Comparison of ENCODE assay signal across 1 cellular context in genomic region chr13:46629811-46630413, GRCh38.
TF ChIP-seq lines count a peak whose summit lies in the region.

No MANE protein-coding gene starts in this region.

TF ChIP-seq in GM12878, 131 proteins besides CTCF, POLR2A, EP300 and RAD21 (continued from another document):
- TF ChIP-seq REST (IDR thresholded peaks at IDR 0.05; ENCODE audit: low read depth, low read length) (no peak), NFYA (IDR thresholded peaks at IDR 0.05; ENCODE audit: borderline replicate concordance, low read depth, low read length) (no peak), E4F1 (IDR thresholded peaks at IDR 0.05; ENCODE audit: borderline replicate concordance, partially characterized antibody) (no peak), ZNF274 (IDR thresholded peaks at IDR 0.05; ENCODE audit: insufficient read depth, insufficient read length) (no peak), FOXM1 (IDR thresholded peaks at IDR 0.05; ENCODE audit: low read depth, low read length) (no peak), CEBPB (IDR thresholded peaks at IDR 0.05; ENCODE audit: borderline replicate concordance in 1 of 2, low read depth in 2 of 2, low read length in 2 of 2) (no peak), RELA (IDR thresholded peaks at IDR 0.05; ENCODE audit: borderline replicate concordance, partially characterized antibody) (no peak), TCF12 (IDR thresholded peaks at IDR 0.05; ENCODE audit: low read depth, low read length) (no peak), MTA2 (IDR thresholded peaks at IDR 0.05; ENCODE audit: low read depth) (no peak), ZBTB40 (IDR thresholded peaks at IDR 0.05; ENCODE audit: borderline replicate concordance) (no peak), SMC3 (IDR thresholded peaks at IDR 0.05; ENCODE audit: borderline replicate concordance, low read length) (no peak)
- TF ChIP-seq, protein P1, sequence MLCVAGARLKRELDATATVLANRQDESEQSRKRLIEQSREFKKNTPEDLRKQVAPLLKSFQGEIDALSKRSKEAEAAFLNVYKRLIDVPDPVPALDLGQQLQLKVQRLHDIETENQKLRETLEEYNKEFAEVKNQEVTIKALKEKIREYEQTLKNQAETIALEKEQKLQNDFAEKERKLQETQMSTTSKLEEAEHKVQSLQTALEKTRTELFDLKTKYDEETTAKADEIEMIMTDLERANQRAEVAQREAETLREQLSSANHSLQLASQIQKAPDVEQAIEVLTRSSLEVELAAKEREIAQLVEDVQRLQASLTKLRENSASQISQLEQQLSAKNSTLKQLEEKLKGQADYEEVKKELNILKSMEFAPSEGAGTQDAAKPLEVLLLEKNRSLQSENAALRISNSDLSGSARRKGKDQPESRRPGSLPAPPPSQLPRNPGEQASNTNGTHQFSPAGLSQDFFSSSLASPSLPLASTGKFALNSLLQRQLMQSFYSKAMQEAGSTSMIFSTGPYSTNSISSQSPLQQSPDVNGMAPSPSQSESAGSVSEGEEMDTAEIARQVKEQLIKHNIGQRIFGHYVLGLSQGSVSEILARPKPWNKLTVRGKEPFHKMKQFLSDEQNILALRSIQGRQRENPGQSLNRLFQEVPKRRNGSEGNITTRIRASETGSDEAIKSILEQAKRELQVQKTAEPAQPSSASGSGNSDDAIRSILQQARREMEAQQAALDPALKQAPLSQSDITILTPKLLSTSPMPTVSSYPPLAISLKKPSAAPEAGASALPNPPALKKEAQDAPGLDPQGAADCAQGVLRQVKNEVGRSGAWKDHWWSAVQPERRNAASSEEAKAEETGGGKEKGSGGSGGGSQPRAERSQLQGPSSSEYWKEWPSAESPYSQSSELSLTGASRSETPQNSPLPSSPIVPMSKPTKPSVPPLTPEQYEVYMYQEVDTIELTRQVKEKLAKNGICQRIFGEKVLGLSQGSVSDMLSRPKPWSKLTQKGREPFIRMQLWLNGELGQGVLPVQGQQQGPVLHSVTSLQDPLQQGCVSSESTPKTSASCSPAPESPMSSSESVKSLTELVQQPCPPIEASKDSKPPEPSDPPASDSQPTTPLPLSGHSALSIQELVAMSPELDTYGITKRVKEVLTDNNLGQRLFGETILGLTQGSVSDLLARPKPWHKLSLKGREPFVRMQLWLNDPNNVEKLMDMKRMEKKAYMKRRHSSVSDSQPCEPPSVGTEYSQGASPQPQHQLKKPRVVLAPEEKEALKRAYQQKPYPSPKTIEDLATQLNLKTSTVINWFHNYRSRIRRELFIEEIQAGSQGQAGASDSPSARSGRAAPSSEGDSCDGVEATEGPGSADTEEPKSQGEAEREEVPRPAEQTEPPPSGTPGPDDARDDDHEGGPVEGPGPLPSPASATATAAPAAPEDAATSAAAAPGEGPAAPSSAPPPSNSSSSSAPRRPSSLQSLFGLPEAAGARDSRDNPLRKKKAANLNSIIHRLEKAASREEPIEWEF (IDR thresholded peaks at IDR 0.05; ENCODE audit: insufficient replicate concordance, low read depth, low read length): no peak
